8 cellular contexts compared by ENCODE assay signal in genomic region chr10:7710446-7710845, GRCh38.
"Had no signal": no experiment of that assay in that cellular context is flagged by ENCODE, and none has a peak within 500 bp of the region (broad histone marks: within the 10 kb centered on the region; RNA-seq: fewer than 3 reads in every experiment).

No MANE protein-coding gene starts in this region.

- DNase-seq: GDM1, GF-D8 had no signal

- FAIRE-seq: G401.6, GM12878, GM12891, GM12892, GM18507, GM19239 had no signal

- ATAC-seq: GM12878 had no signal

- H3K4me3 ChIP-seq: GM12878 had no signal
